In the genomic region with DNA sequence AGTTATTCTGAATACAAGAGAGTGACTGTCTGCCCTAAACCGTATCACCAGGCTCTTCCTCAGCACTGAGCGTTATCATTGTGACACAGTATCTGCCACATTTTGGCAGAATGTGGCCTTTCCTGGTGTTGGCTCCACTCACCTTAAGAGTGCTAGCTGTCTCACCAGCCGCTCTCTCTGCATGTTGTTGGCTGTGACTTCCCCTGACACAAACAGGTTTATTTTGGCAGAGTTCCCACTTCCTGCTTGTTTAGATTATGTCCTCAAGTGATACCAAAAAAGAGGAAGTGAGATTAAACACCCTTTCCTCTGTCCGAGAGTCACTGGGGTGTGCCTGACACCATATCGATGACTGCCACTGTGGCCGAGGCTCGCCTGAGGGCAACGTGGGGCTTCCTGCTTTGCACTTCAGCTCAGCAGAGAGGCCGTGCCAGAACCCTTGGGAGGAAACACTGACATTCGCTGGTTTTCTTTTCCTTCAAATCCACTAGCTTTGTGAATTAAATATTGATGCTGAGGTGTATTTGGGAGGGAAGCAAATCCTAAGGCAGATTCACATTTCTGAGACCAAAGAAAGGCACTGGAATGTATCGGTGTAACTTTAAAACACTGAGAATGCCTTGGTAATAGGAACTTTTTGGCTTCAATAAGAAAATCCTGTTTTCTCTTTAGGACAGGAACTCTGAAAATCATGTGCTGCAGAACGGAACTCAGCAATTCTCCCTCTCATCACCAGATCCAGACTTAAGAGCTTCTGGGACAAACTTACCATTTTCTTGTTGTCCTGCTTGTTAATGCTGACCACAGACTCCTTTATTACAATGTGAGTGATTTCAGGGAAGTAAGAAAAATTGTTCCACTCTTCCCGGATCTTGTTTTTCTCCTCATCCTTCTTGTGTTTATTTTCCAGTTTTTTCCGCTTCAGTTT, we compare ENCODE assay signal across 9 cellular contexts.
DNase-seq lines count a peak whose midpoint lies in the region; ATAC-seq and TF ChIP-seq lines count a peak whose summit lies in the region.
"Had no signal": no experiment of that assay in that cellular context is flagged by ENCODE, and none has a peak within 500 bp of the region (broad histone marks: within the 10 kb centered on the region; RNA-seq: fewer than 3 reads in every experiment).

No MANE protein-coding gene starts in this region.

- POLR2A ChIA-PET in RWPE1 (lab: Yijun Ruan, JAX; ENCODE audit: low non-redundant PET) = no interaction called here

- no peak for TF ChIP-seq CTCF in RWPE1 (conservative IDR thresholded peaks at IDR 0.05; ENCODE audit: low read depth)

- ATAC-seq in GM18868 (IDR thresholded peaks at IDR 0.05; ENCODE audit: unreplicated experiment) (peak; percentile 99), HG02885 (IDR thresholded peaks at IDR 0.05; ENCODE audit: poor library complexity, unreplicated experiment) (peak; percentile 100)

- H3K4me3 Mint-ChIP-seq in activated T-helper 2 cell treated with anti-CD3 and anti-CD28 coated beads, Interferon-gamma antibody, Interleukin-2, Interleukin-4, amounts not matched to agents 10 μg/mL and 5 μg/mL and 100 μg/mL, durations not matched to agents 14 hours and 24 hours and 36 hours (ENCODE audit: low read depth) = no peak overlapping the region

- no peak overlapping the region for H3K27ac ChIP-seq in RWPE1
- H3K27ac ChIP-seq: SJSA1 had no signal

- CTCF ChIA-PET in RWPE1 (lab: Yijun Ruan, JAX) = interaction anchor here (0.6 kb wide), 1 partner anchor 278 kb away, joined by 4 read pairs; no protein-coding TSS in a partner anchor

- H3K4me1 Mint-ChIP-seq in activated T-helper 2 cell treated with anti-CD3 and anti-CD28 coated beads, Interferon-gamma antibody, Interleukin-2, Interleukin-4, amounts not matched to agents 10 μg/mL and 5 μg/mL and 100 μg/mL, durations not matched to agents 14 hours and 24 hours and 36 hours (ENCODE audit: low read depth) = peaks cover 19% of the 10 kb centered on the region

- intact Hi-C loops in activated T-helper 2 cell treated with anti-CD3 and anti-CD28 coated beads, Interferon-gamma antibody, Interleukin-2, Interleukin-4, amounts not matched to agents 10 μg/mL and 5 μg/mL and 100 μg/mL, durations not matched to agents 14 hours and 24 hours and 36 hours (cut with micrococcal nuclease) = no loop called here
- intact Hi-C loops in posterior cingulate gyrus (cut with DNase I) = no loop called here

- peaks cover 68% of the 10 kb centered on the region for H3K36me3 Mint-ChIP-seq in activated T-helper 2 cell treated with anti-CD3 and anti-CD28 coated beads, Interferon-gamma antibody, Interleukin-2, Interleukin-4, amounts not matched to agents 10 μg/mL and 5 μg/mL and 100 μg/mL, durations not matched to agents 14 hours and 24 hours and 36 hours (ENCODE audit: low read depth)

- peak; percentile 85 for DNase-seq in NOMO-1 treated with dmso at 0.1 percent for 144 hours (lab: John Stamatoyannopoulos, UW; ENCODE audit: unreplicated experiment)
- peak; percentile 11 for DNase-seq in activated T-helper 2 cell treated with anti-CD3 and anti-CD28 coated beads, Interferon-gamma antibody, Interleukin-2, Interleukin-4, amounts not matched to agents 10 μg/mL and 5 μg/mL and 100 μg/mL, durations not matched to agents 14 hours and 24 hours and 36 hours (ENCODE audit: low spot score)
- peak; percentile 36 for DNase-seq in left kidney (ENCODE audit: low read depth, low spot score)
- peak; percentile 24 to 26 for DNase-seq in stimulated activated CD8-positive, alpha-beta memory T cell treated with anti-CD3 and anti-CD28 coated beads, Interleukin-7, amount 100 ng/mL, for 48 hours (ENCODE audit: extremely low read depth in 1 of 2, low read depth in 1 of 2)
- DNase-seq in RWPE1 (ENCODE audit: low spot score) = no peak
- no peak for DNase-seq in posterior cingulate gyrus

- H3K27ac Mint-ChIP-seq in activated T-helper 2 cell treated with anti-CD3 and anti-CD28 coated beads, Interferon-gamma antibody, Interleukin-2, Interleukin-4, amounts not matched to agents 10 μg/mL and 5 μg/mL and 100 μg/mL, durations not matched to agents 14 hours and 24 hours and 36 hours = peak overlapping the region; percentile 51

- no peaks in the 10 kb centered on the region for H3K9me3 Mint-ChIP-seq in activated T-helper 2 cell treated with anti-CD3 and anti-CD28 coated beads, Interferon-gamma antibody, Interleukin-2, Interleukin-4, amounts not matched to agents 10 μg/mL and 5 μg/mL and 100 μg/mL, durations not matched to agents 14 hours and 24 hours and 36 hours

- H3K27me3 Mint-ChIP-seq in activated T-helper 2 cell treated with anti-CD3 and anti-CD28 coated beads, Interferon-gamma antibody, Interleukin-2, Interleukin-4, amounts not matched to agents 10 μg/mL and 5 μg/mL and 100 μg/mL, durations not matched to agents 14 hours and 24 hours and 36 hours (ENCODE audit: low read depth) = no peaks in the 10 kb centered on the region

Comparison
In these comparisons a context has a peak if more than half of its experiments do, and no peak if none do; other contexts are left out.
1. DNase-seq: peak in NOMO-1 treated with dmso at 0.1 percent for 144 hours (single experiment), activated T-helper 2 cell treated with anti-CD3 and anti-CD28 coated beads, Interferon-gamma antibody, Interleukin-2, Interleukin-4, amounts not matched to agents 10 μg/mL and 5 μg/mL and 100 μg/mL, durations not matched to agents 14 hours and 24 hours and 36 hours (single experiment), left kidney (single experiment) and stimulated activated CD8-positive, alpha-beta memory T cell treated with anti-CD3 and anti-CD28 coated beads, Interleukin-7, amount 100 ng/mL, for 48 hours (2 of 2); none in RWPE1 (single experiment) and posterior cingulate gyrus (0 of 10).